Comparison of ENCODE assay signal across 2 cellular contexts in the genomic region with DNA sequence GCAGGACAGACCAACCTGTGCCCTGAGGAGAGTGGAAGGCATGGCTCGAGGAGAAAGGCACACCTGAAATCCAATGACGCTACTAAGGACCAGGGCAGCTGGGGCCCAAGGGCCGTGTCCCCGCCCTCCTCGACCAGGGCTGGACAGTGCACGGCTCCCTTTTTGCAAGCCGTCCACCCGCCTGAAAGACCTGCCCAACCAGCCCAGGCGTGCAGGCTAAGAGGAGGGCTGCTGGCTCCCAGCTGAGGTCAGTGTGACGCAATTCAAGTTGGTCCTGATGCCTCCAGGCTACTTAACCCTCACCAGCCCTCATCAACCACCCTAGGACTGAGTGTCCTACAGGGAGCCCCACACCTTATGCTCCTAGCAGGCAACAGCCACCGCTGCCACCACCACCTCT.
TF ChIP-seq lines count a peak whose summit lies in the region.

No MANE protein-coding gene starts in this region.

TF ChIP-seq in Ishikawa, 13 proteins besides CTCF, POLR2A, EP300 and RAD21:
- TF ChIP-seq FOXM1 (IDR thresholded peaks at IDR 0.05; ENCODE audit: borderline replicate concordance, low read depth) (0 out of 2 replicates have a peak, but pooled peaks have one; percentile 38), USF1 (IDR thresholded peaks at IDR 0.05) (peak; percentile 55), YY1 (IDR thresholded peaks at IDR 0.05; ENCODE audit: low read depth) (peak; percentile 75; the same call in 1 of the 2 replicates), NFIC (IDR thresholded peaks at IDR 0.05) (peak; percentile 62), EGR1 (IDR thresholded peaks at IDR 0.05) (no peak), TCF12 (IDR thresholded peaks at IDR 0.05; ENCODE audit: low read depth) (peak; percentile 80), CEBPB (IDR thresholded peaks at IDR 0.05) (peak; percentile 97), REST (IDR thresholded peaks at IDR 0.05; ENCODE audit: low read depth) (no peak), ZBTB7A (IDR thresholded peaks at IDR 0.05; ENCODE audit: low read depth) (no peak), TEAD4 (IDR thresholded peaks at IDR 0.05) (peak; percentile 57), TAF1 (IDR thresholded peaks at IDR 0.05; ENCODE audit: low read depth) (no peak), CREB1 (IDR thresholded peaks at IDR 0.05; ENCODE audit: low read depth) (peak; percentile 83)
- TF ChIP-seq, protein P1, sequence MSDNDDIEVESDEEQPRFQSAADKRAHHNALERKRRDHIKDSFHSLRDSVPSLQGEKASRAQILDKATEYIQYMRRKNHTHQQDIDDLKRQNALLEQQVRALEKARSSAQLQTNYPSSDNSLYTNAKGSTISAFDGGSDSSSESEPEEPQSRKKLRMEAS (IDR thresholded peaks at IDR 0.05), result peak; percentile 87

TF ChIP-seq in SK-N-SH treated with all-trans-retinoic acid at 6 μM for 48 hours, 23 proteins besides CTCF, POLR2A, EP300 and RAD21:
- TF ChIP-seq ARNTL (CRISPR knock-in tag; IDR thresholded peaks at IDR 0.05; ENCODE audit: borderline replicate concordance, low read depth) (no peak), TCF4 (CRISPR knock-in tag; IDR thresholded peaks at IDR 0.05; ENCODE audit: borderline replicate concordance) (no peak)
